1 cellular context compared by ENCODE assay signal in genomic region chr3:14906355-14906960, GRCh38.
TF ChIP-seq lines count a peak whose summit lies in the region.

No MANE protein-coding gene starts in this region.

TF ChIP-seq in H1, 55 proteins besides CTCF, POLR2A, EP300 and RAD21:
- no peak for TF ChIP-seq NRF1 (IDR thresholded peaks at IDR 0.05; ENCODE audit: low read depth, low read length)
- no peak for TF ChIP-seq PHF8 (conservative IDR thresholded peaks at IDR 0.05; ENCODE audit: low read depth, low read length)
- TF ChIP-seq CHD2 (IDR thresholded peaks at IDR 0.05; ENCODE audit: low read length): no peak
- no peak for TF ChIP-seq RBBP5 (IDR thresholded peaks at IDR 0.05; ENCODE audit: borderline replicate concordance, low read depth, low read length)
- TF ChIP-seq KDM5A (IDR thresholded peaks at IDR 0.05; ENCODE audit: low read length): no peak
- no peak for TF ChIP-seq KDM1A (IDR thresholded peaks at IDR 0.05; ENCODE audit: borderline replicate concordance, low read length)
- no peak for TF ChIP-seq CEBPB (IDR thresholded peaks at IDR 0.05; ENCODE audit: low read depth, low read length)
- no peak for TF ChIP-seq SP1 (IDR thresholded peaks at IDR 0.05; ENCODE audit: low read depth, low read length)
- TF ChIP-seq CBX5 (IDR thresholded peaks at IDR 0.05; ENCODE audit: low read depth, low read length): no peak
- TF ChIP-seq MAX (IDR thresholded peaks at IDR 0.05): no peak
